In the genomic region with DNA sequence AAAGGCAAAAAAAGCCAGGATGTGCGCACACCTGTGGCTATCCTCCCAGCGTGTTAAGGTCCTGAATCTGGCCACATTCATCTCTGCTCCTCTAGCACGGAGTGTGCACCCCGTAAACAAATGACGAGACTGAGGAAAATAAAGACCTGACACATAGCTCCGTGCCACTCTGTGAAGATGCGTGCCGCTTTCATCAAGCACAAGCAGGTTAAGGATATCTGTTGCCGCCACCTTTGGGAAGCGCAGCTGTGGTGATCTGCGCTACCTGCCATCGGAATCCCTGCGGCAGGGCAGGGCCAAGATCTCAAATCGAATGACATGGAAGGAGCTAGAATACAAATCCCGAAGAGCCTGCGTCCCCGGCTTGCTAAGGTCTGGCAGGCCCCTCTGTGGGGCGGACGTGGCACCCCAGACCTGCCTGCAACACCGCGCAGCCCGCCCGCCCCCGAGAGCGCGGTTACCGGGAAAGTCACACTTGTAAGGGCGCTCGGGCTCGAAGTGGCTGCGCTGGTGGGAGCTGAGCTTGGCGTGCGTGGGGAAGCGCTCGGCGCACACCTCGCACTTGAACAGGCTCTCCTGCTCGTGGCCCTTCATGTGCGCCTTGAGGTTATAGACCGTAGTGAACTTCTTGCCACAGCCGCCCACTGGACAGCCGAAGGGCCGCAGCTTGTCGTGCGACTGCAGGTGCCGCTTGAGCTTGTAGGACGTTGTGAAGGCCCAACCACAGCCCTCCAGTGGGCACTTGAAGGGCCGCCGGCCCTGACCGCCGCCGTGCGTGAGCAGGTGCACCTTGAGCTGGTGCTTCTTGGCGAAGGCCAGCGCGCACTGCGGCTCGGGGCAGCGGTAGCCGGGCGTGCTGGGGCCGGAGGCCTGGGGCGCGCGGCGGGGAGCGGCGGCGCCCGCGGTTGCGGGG, we compare ENCODE assay signal across 8 cellular contexts. TPM values are rescaled to one million over a fixed set of nuclear protein-coding genes. Genes with fewer than 3 reads are reported as not detected.
A peak's percentile ranks its signal among the peaks of the same experiment; 100 is the strongest.
DNase-seq lines count a peak whose midpoint lies in the region; ATAC-seq and TF ChIP-seq lines count a peak whose summit lies in the region.

No MANE protein-coding gene starts in this region.

- H3K4me1 ChIP-seq in HAP-1 = peaks cover 16% of the 10 kb centered on the region
- peaks cover 2 to 13% of the 10 kb centered on the region in 2 donors for H3K4me1 ChIP-seq in esophagus (ENCODE audit: control insufficient read depth in 2 of 2, insufficient read depth in 2 of 2, low read length in 1 of 2)
- peaks cover 27 to 45% (median 36%) of the 10 kb centered on the region in 4 donors for H3K4me1 ChIP-seq in transverse colon

- peak overlapping the region; percentile 98 for H3K27ac ChIP-seq in esophagus (ENCODE audit: low read depth in 2 of 2, low read length in 1 of 2)
- H3K27ac ChIP-seq in transverse colon = peak overlapping the region; percentile 96

- CTCF ChIA-PET in activated CD8-positive, alpha-beta T cell treated with anti-CD3 and anti-CD28 coated beads for 36 hours (lab: Charles Lee) = interaction anchor here (0.6 to 1.5 kb wide), 3 partner anchors 9 to 48 kb away, joined by 3 to 4 read pairs (median 4); no protein-coding TSS in a partner anchor

- peaks cover 39% of the 10 kb centered on the region for H3K36me3 Mint-ChIP-seq in activated CD8-positive, alpha-beta T cell treated with anti-CD3 and anti-CD28 coated beads for 36 hours (ENCODE audit: low read depth)
- H3K36me3 Mint-ChIP-seq in natural killer cell = peaks cover 2% of the 10 kb centered on the region

- DNase-seq in NCI-H82 (lab: John Stamatoyannopoulos, UW) = peak; percentile 57
- DNase-seq in NCI-H82 treated with DMSO at 0.1 percent for 48 hours (lab: John Stamatoyannopoulos, UW; ENCODE audit: unreplicated experiment) = no peak
- DNase-seq in HAP-1 (ENCODE audit: low spot score in 2 of 2) = peak in 1 of 2 experiments; percentile 56
- DNase-seq in LNCaP clone FGC (ENCODE audit: low read depth) = no peak
- peak; percentile 61 for DNase-seq in activated CD8-positive, alpha-beta T cell treated with anti-CD3 and anti-CD28 coated beads for 36 hours
- DNase-seq in natural killer cell = peak; percentile 39
- DNase-seq in transverse colon = peak; percentile 45

- no peak for TF ChIP-seq EP300 in transverse colon (IDR thresholded peaks at IDR 0.05; ENCODE audit: low read depth)

- peaks cover 37% of the 10 kb centered on the region for H3K4me1 Mint-ChIP-seq in activated CD8-positive, alpha-beta T cell treated with anti-CD3 and anti-CD28 coated beads for 36 hours (ENCODE audit: low read depth)
- H3K4me1 Mint-ChIP-seq in natural killer cell = peaks cover 29 to 53% of the 10 kb centered on the region in 2 donors

- in situ Hi-C loops in HAP-1 (cut with MboI; ENCODE audit: low sequenced_read_pairs) (no loop called here), transverse colon (cut with MboI; ENCODE audit: low pct_ligation_motif_present in 1 of 4, low pct_unique_long_range_greater_than_20kb in 1 of 4, low sequenced_read_pairs in 3 of 4) (no loop called here)

- intact Hi-C loops in activated CD8-positive, alpha-beta T cell treated with anti-CD3 and anti-CD28 coated beads for 36 hours (cut with micrococcal nuclease) = no loop called here
- intact Hi-C loops in natural killer cell (cut with micrococcal nuclease) (loop anchor here (5.0 kb wide), 1 partner anchor 557 kb away; no protein-coding TSS in a partner anchor), transverse colon (cut with DNase I; ENCODE audit: low total_unique reads) (no loop called here)

- no peak for ATAC-seq in activated CD8-positive, alpha-beta T cell treated with anti-CD3 and anti-CD28 coated beads for 36 hours
- ATAC-seq in natural killer cell = peak in 1 of 3 donors; percentile 2

- WGBS in esophagus, 2 donors = 4 to 5% methylated on average over 71 to 72 of the region's 72 CpGs
- WGBS in transverse colon (ENCODE audit: low coverage in 1 of 2), 2 donors = 4 to 7% methylated on average over 5 to 54 of the region's 72 CpGs

- H3K27me3 ChIP-seq in HAP-1 (ENCODE audit: low read depth) = no peaks in the 10 kb centered on the region
- H3K27me3 ChIP-seq in esophagus (ENCODE audit: control insufficient read depth in 1 of 2, insufficient read depth in 2 of 2, low read length in 2 of 2) = no peaks in the 10 kb centered on the region
- H3K27me3 ChIP-seq in transverse colon = no peaks in the 10 kb centered on the region

- H3K4me3 ChIP-seq in HAP-1 (peak overlapping the region; percentile 65), LNCaP clone FGC (ENCODE audit: low read depth, low read length) (peak overlapping the region; percentile 69), esophagus (ENCODE audit: low read depth in 1 of 2, low read length in 2 of 2) (peak overlapping the region; percentile 65 to 76), transverse colon (peak overlapping the region; percentile 58 to 75 (median 68))

- no peak for TF ChIP-seq CTCF in LNCaP clone FGC (IDR thresholded peaks at IDR 0.05; ENCODE audit: control insufficient read depth, extremely low read depth, insufficient read depth)
- no peak for TF ChIP-seq CTCF in activated CD8-positive, alpha-beta T cell treated with anti-CD3 and anti-CD28 coated beads for 36 hours (IDR thresholded peaks at IDR 0.05)
- no peak for TF ChIP-seq CTCF in natural killer cell (IDR thresholded peaks at IDR 0.05)
- peak in 2 of 5 experiments; percentile 34 to 45 for TF ChIP-seq CTCF in transverse colon (IDR thresholded peaks at IDR 0.05)

- H3K36me3 ChIP-seq in HAP-1 (replicated peaks) (peaks cover 20% of the 10 kb centered on the region), esophagus (ENCODE audit: control insufficient read depth in 2 of 2, insufficient read depth in 2 of 2, low read length in 1 of 2) (peaks cover 0 to 10% of the 10 kb centered on the region in 2 donors), transverse colon (peaks cover 0 to 17% (median 8%) of the 10 kb centered on the region in 4 donors)

- H3K9me3 ChIP-seq in HAP-1 = no peaks in the 10 kb centered on the region
- H3K9me3 ChIP-seq in esophagus (ENCODE audit: control insufficient read depth in 2 of 2, insufficient read depth in 1 of 2, low read depth in 1 of 2, low read length in 1 of 2) = no peaks in the 10 kb centered on the region
- no peaks in the 10 kb centered on the region for H3K9me3 ChIP-seq in transverse colon

- H3K9me3 Mint-ChIP-seq in activated CD8-positive, alpha-beta T cell treated with anti-CD3 and anti-CD28 coated beads for 36 hours = no peaks in the 10 kb centered on the region
- H3K9me3 Mint-ChIP-seq in natural killer cell = no peaks in the 10 kb centered on the region

- H3K27me3 Mint-ChIP-seq in activated CD8-positive, alpha-beta T cell treated with anti-CD3 and anti-CD28 coated beads for 36 hours = no peaks in the 10 kb centered on the region
- no peaks in the 10 kb centered on the region for H3K27me3 Mint-ChIP-seq in natural killer cell (ENCODE audit: low read depth in 2 of 2)

- H3K4me3 Mint-ChIP-seq in activated CD8-positive, alpha-beta T cell treated with anti-CD3 and anti-CD28 coated beads for 36 hours = peak overlapping the region; percentile 82
- H3K4me3 Mint-ChIP-seq in natural killer cell = peak overlapping the region; percentile 21

- H3K27ac Mint-ChIP-seq in activated CD8-positive, alpha-beta T cell treated with anti-CD3 and anti-CD28 coated beads for 36 hours = peak overlapping the region; percentile 70
- H3K27ac Mint-ChIP-seq in natural killer cell = peak overlapping the region; percentile 80 to 88

- POLR2A ChIA-PET in activated CD8-positive, alpha-beta T cell treated with anti-CD3 and anti-CD28 coated beads for 36 hours (lab: Charles Lee) = interaction anchor here (0.6 to 0.7 kb wide), 3 partner anchors 12 to 1124 kb away, joined by 3 read pairs; no protein-coding TSS in a partner anchor

- peak; percentile 15 for TF ChIP-seq POLR2A in transverse colon (IDR thresholded peaks at IDR 0.05)

RNA-seq across cellular contexts. Expression of a gene that starts 0.9 kb away (rescaled TPM):
- total RNA-seq in activated CD8-positive, alpha-beta T cell treated with anti-CD3 and anti-CD28 coated beads for 36 hours = 10 to 100 TPM; 27.8 to 29.8 TPM
- polyA plus RNA-seq in esophagus = 10 to 100 TPM in 1 of 2 donors, 1 to 10 TPM in 1; 9.2 to 13.3 TPM
- total RNA-seq in natural killer cell (10 to 100 TPM; 56.1 to 70.2 (median 68.4) TPM), transverse colon (10 to 100 TPM; 44.6 to 81.2 (median 46.4) TPM)

RNA-seq across cellular contexts. Expression of a gene that starts 42.8 kb away (rescaled TPM):
- not detected for total RNA-seq in activated CD8-positive, alpha-beta T cell treated with anti-CD3 and anti-CD28 coated beads for 36 hours
- not detected for polyA plus RNA-seq in esophagus
- not detected for total RNA-seq in natural killer cell
- not detected for total RNA-seq in transverse colon

RNA-seq across cellular contexts. Expression of a gene that starts 49.2 kb away (rescaled TPM):
- not detected for total RNA-seq in activated CD8-positive, alpha-beta T cell treated with anti-CD3 and anti-CD28 coated beads for 36 hours
- polyA plus RNA-seq in esophagus = under 1 TPM in 1 of 2 donors, not detected in 1; 0.04 TPM
- total RNA-seq in natural killer cell (under 1 TPM in 2 of 3 donors, not detected in 1; 0.19 to 0.20 TPM), transverse colon (1 to 10 TPM in 3 of 4 donors, not detected in 1; 2.0 to 6.4 (median 4.9) TPM)

Comparison
In these comparisons a context has a peak if more than half of its experiments do, and no peak if none do; other contexts are left out.
1. DNase-seq: peak in NCI-H82 (single experiment), activated CD8-positive, alpha-beta T cell treated with anti-CD3 and anti-CD28 coated beads for 36 hours (single experiment), natural killer cell (single experiment) and transverse colon (single experiment); none in NCI-H82 treated with DMSO at 0.1 percent for 48 hours (single experiment) and LNCaP clone FGC (single experiment).
2. Peak in every context shown above with its lines, with median percentiles within 50 percentile points of each other: H3K4me3 ChIP-seq.